23 cellular contexts compared by ENCODE assay signal in the genomic region with DNA sequence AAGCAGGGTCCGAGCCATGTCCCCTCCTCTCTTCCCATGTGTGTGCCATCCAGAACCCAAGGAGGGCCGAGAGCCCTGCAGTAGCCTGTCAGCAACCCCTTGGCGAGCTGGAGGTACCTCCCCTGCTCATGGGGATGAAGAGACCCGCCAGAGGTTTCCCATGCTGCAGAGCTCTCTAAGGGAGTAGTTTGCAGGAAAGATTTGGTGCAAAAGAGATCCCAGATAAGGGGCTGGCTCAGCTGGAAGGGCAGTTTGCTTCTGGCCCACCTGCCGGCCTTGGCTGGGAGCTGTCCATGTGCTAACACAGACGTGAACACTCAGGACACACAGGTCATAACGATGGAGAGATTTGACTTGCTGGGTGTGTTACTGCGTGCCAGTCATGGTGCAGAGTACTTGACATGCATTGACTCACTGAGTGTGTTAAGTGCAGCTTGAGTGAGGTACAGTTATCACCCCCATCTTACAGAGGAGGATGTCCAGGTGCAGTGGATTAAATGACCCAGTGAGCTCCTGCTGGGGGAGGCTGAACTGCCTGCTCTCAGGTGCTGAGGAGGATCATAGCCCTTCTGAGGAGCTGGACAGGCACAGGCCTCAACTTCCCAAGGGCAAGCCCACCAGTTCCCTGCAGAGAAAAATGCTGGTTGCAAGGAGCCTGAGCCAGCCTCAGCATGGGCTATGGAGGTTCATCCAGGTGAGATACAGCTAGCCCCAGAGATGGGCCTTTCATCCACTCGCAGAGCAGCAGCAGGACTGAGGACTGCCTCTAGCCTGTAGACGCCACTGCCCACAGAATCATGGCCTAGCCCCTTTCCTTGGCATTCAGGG. TPM values are rescaled to one million over a fixed set of nuclear protein-coding genes. Genes with fewer than 3 reads are reported as not detected.
A peak's percentile ranks its signal among the peaks of the same experiment; 100 is the strongest.
DNase-seq lines count a peak whose midpoint lies in the region; ATAC-seq and TF ChIP-seq lines count a peak whose summit lies in the region.
"Had no signal": no experiment of that assay in that cellular context is flagged by ENCODE, and none has a peak within 500 bp of the region (broad histone marks: within the 10 kb centered on the region; RNA-seq: fewer than 3 reads in every experiment).

No MANE protein-coding gene starts in this region.

- no peaks in the 10 kb centered on the region for H3K27me3 ChIP-seq in RWPE2 (ENCODE audit: insufficient read depth, poor library complexity, severe bottlenecking)
- H3K27me3 ChIP-seq in mesendoderm (ENCODE audit: insufficient read depth, low read length, poor library complexity) = no peaks in the 10 kb centered on the region

- no peaks in the 10 kb centered on the region for H3K4me1 ChIP-seq in RWPE2 (ENCODE audit: insufficient read depth, poor library complexity, severe bottlenecking)
- H3K4me1 ChIP-seq in mesendoderm (ENCODE audit: control insufficient read depth, low read depth, low read length) = no peaks in the 10 kb centered on the region

- H3K9me3 ChIP-seq in RWPE2 (ENCODE audit: severe bottlenecking) = no peaks in the 10 kb centered on the region
- H3K9me3 ChIP-seq: SK-N-SH, suprapubic skin had no signal

- no peak overlapping the region for H3K4me2 ChIP-seq in mesendoderm (ENCODE audit: low read length)
- H3K4me2 ChIP-seq: GM23338, SK-N-SH had no signal

- WGBS in mesendoderm (ENCODE audit: extremely low coverage, insufficient coverage, low lambda C conversion rate) = no CpG with 5 or more reads among the region's 10 CpGs

- H3K27ac ChIP-seq in RWPE2 (ENCODE audit: poor library complexity, severe bottlenecking) (no peak overlapping the region), mesendoderm (ENCODE audit: low read depth, low read length) (no peak overlapping the region)
- H3K27ac ChIP-seq: suprapubic skin had no signal

- H3K56ac ChIP-seq in mesendoderm (ENCODE audit: low read length) = peak overlapping the region; percentile 19

- H2AK5ac ChIP-seq in mesendoderm (ENCODE audit: low read length) = no peak overlapping the region

- H3K79me2 ChIP-seq in mesendoderm (ENCODE audit: control insufficient read depth, insufficient read depth, low read length) = no peaks in the 10 kb centered on the region

- no peak overlapping the region for H2BK5ac ChIP-seq in mesendoderm (ENCODE audit: low read length)

- no peak overlapping the region for H2BK15ac ChIP-seq in mesendoderm (replicated peaks; ENCODE audit: low read depth)

- H3K18ac ChIP-seq in mesendoderm (ENCODE audit: low read length) = no peak overlapping the region

- H3K23ac ChIP-seq in mesendoderm (ENCODE audit: low read length) = no peak overlapping the region

- H2BK120ac ChIP-seq in mesendoderm (ENCODE audit: low read depth, low read length) = no peak overlapping the region

- no peak overlapping the region for H4K8ac ChIP-seq in mesendoderm (ENCODE audit: low read depth, low read length)

- no peak overlapping the region for H4K5ac ChIP-seq in mesendoderm (ENCODE audit: low read length)

- DNase-seq in AG20443 (ENCODE audit: low spot score) = peak; percentile 10
- DNase-seq in DMS53 treated with DMSO at 0.1 percent for 48 hours (lab: John Stamatoyannopoulos, UW; ENCODE audit: unreplicated experiment) = peak; percentile 86
- DNase-seq in RWPE2 (ENCODE audit: low spot score) = peak; percentile 41
- DNase-seq in mesendoderm = no peak
- DNase-seq in occipital lobe (lab: John Stamatoyannopoulos, UW) = no peak
- DNase-seq: activated CD4-positive, alpha-beta T cell treated with anti-CD3 and anti-CD28 coated beads for 36 hours; CD4-positive, CD25-positive, alpha-beta regulatory T cell; glutamatergic neuron; IMR-90; kidney glomerular epithelial cell; mesenchymal stem cell; NCI-H1105; NCI-H2081 treated with DMSO at 0.1 percent for 48 hours; retina; RPMI8226; SK-N-SH; stimulated activated CD4-positive, alpha-beta T cell treated with anti-CD3 and anti-CD28 coated beads, Interleukin-2, amount 100 ng/mL, for 48 hours; T-helper 17 cell had no signal

- no peak overlapping the region for H3K4ac ChIP-seq in mesendoderm (ENCODE audit: low read depth, low read length)

- ATAC-seq in RWPE2 (ENCODE audit: low read depth) = 0 out of 3 replicates have a peak, but pooled peaks have one; percentile 13
- no peak for ATAC-seq in GM19463 (IDR thresholded peaks at IDR 0.05; ENCODE audit: unreplicated experiment)
- ATAC-seq in activated CD4-positive, CD25-positive, alpha-beta regulatory T cell treated with anti-CD3 and anti-CD28 coated beads, Interleukin-2, amount 50 U/mL, for 24 hours = no peak
- ATAC-seq: activated CD4-positive, alpha-beta T cell treated with anti-CD3 and anti-CD28 coated beads for 36 hours; GM23338; stimulated activated memory B cell treated with anti-CD40 and anti-IgM and Interleukin-4, amounts not matched to agents 10 μg/mL and 1 μg/mL and 100 μg/mL, for 72 hours; T-helper 17 cell had no signal

- H3K4me3 ChIP-seq in RWPE2 (ENCODE audit: severe bottlenecking) (no peak overlapping the region), mesendoderm (ENCODE audit: low read length) (no peak overlapping the region)
- H3K4me3 ChIP-seq: GM23338, suprapubic skin had no signal

- no peaks in the 10 kb centered on the region for H3K79me1 ChIP-seq in mesendoderm (ENCODE audit: low read length)

- no peaks in the 10 kb centered on the region for H3K36me3 ChIP-seq in RWPE2 (ENCODE audit: low read depth)
- no peaks in the 10 kb centered on the region for H3K36me3 ChIP-seq in mesendoderm (ENCODE audit: control insufficient read depth, insufficient read depth, low read length)
- H3K36me3 ChIP-seq: suprapubic skin had no signal

- no peak for TF ChIP-seq CTCF in RWPE2 (IDR thresholded peaks at IDR 0.05; ENCODE audit: poor library complexity, severe bottlenecking)

- no peak overlapping the region for H3K9ac ChIP-seq in mesendoderm (ENCODE audit: low read length)
- H3K9ac ChIP-seq: SK-N-SH had no signal

RNA-seq across cellular contexts. Expression of a gene that starts 6.3 kb away (rescaled TPM):
- polyA plus RNA-seq in mesendoderm (2013, experiment 1 of 2) = 3.8 TPM
- polyA plus RNA-seq in mesendoderm (2013, experiment 2 of 2) = 4.1 TPM
- total RNA-seq in occipital lobe = 0.62 TPM
- total RNA-seq: activated CD4-positive, alpha-beta T cell treated with anti-CD3 and anti-CD28 coated beads for 36 hours; CD4-positive, CD25-positive, alpha-beta regulatory T cell; IMR-90; T-helper 17 cell had no signal
- polyA plus RNA-seq: CD4-positive, CD25-positive, alpha-beta regulatory T cell; IMR-90 had no signal

Comparison
In these comparisons a context has a peak if more than half of its experiments do, and no peak if none do; other contexts are left out.
1. DNase-seq: peak in AG20443 (single experiment), DMS53 treated with DMSO at 0.1 percent for 48 hours (single experiment) and RWPE2 (single experiment); none in mesendoderm (single experiment) and occipital lobe (single experiment).